ENCODE assay signal across 8 cellular contexts in genomic region chr1:28087614-28088167, GRCh38. TPM values are rescaled to one million over a fixed set of nuclear protein-coding genes. Genes with fewer than 3 reads are reported as not detected.
DNase-seq lines count a peak whose midpoint lies in the region; ATAC-seq and TF ChIP-seq lines count a peak whose summit lies in the region.

No MANE protein-coding gene starts in this region.

- H3K27ac ChIP-seq in esophagus (ENCODE audit: low read depth in 2 of 2, low read length in 1 of 2), result peak overlapping the region; percentile 94 to 96

- peaks cover 0 to 5% of the 10 kb centered on the region in 2 donors for H3K4me1 ChIP-seq in esophagus (ENCODE audit: control insufficient read depth in 2 of 2, insufficient read depth in 2 of 2, low read length in 1 of 2)

- CTCF ChIA-PET in activated CD8-positive, alpha-beta memory T cell treated with anti-CD3 and anti-CD28 coated beads, Interleukin-2, amount 10 ng/mL, durations not matched to agents 7 days and 5 days (lab: Charles Lee), result interaction anchor here (0.7 to 10.1 kb wide), 15 partner anchors 9 to 240 kb away, joined by 3 to 206 read pairs (median 4); partner anchors contain the start of gene ATP5IF1

- H3K27ac Mint-ChIP-seq in activated CD8-positive, alpha-beta memory T cell treated with anti-CD3 and anti-CD28 coated beads, Interleukin-2, amount 10 ng/mL, durations not matched to agents 7 days and 5 days, result peak overlapping the region; percentile 97
- H3K27ac Mint-ChIP-seq in neural crest cell (ENCODE audit: unreplicated experiment), result peak overlapping the region; percentile 97

- H3K36me3 ChIP-seq in esophagus (ENCODE audit: control insufficient read depth in 2 of 2, insufficient read depth in 2 of 2, low read length in 1 of 2), result no peaks in the 10 kb centered on the region

- H3K36me3 Mint-ChIP-seq in activated CD8-positive, alpha-beta memory T cell treated with anti-CD3 and anti-CD28 coated beads, Interleukin-2, amount 10 ng/mL, durations not matched to agents 7 days and 5 days, result no peaks in the 10 kb centered on the region
- no peaks in the 10 kb centered on the region for H3K36me3 Mint-ChIP-seq in neural crest cell (ENCODE audit: low read depth)

- no peaks in the 10 kb centered on the region for H3K9me3 ChIP-seq in esophagus (ENCODE audit: control insufficient read depth in 2 of 2, insufficient read depth in 1 of 2, low read depth in 1 of 2, low read length in 1 of 2)

- TF ChIP-seq CTCF in WI38 (IDR thresholded peaks at IDR 0.05; ENCODE audit: low read depth, low read length) (0 out of 2 replicates have a peak, but pooled peaks have one; percentile 4), neural crest cell (conservative IDR thresholded peaks at IDR 0.05) (no peak)

- peaks cover 3% of the 10 kb centered on the region for H3K27me3 Mint-ChIP-seq in activated CD8-positive, alpha-beta memory T cell treated with anti-CD3 and anti-CD28 coated beads, Interleukin-2, amount 10 ng/mL, durations not matched to agents 7 days and 5 days
- peaks cover 2% of the 10 kb centered on the region for H3K27me3 Mint-ChIP-seq in neural crest cell (ENCODE audit: low read depth)

- no peaks in the 10 kb centered on the region for H3K9me3 Mint-ChIP-seq in activated CD8-positive, alpha-beta memory T cell treated with anti-CD3 and anti-CD28 coated beads, Interleukin-2, amount 10 ng/mL, durations not matched to agents 7 days and 5 days (ENCODE audit: low read depth)
- H3K9me3 Mint-ChIP-seq in neural crest cell, result no peaks in the 10 kb centered on the region

- peak overlapping the region; percentile 85 for H3K4me3 ChIP-seq in WI38 (ENCODE audit: low read depth, low read length)
- H3K4me3 ChIP-seq in esophagus (ENCODE audit: low read depth in 1 of 2, low read length in 2 of 2), result peak overlapping the region; percentile 79 to 89

- H3K4me1 Mint-ChIP-seq in activated CD8-positive, alpha-beta memory T cell treated with anti-CD3 and anti-CD28 coated beads, Interleukin-2, amount 10 ng/mL, durations not matched to agents 7 days and 5 days, result peaks cover 40% of the 10 kb centered on the region
- peaks cover 11% of the 10 kb centered on the region for H3K4me1 Mint-ChIP-seq in neural crest cell

- H3K27me3 ChIP-seq in esophagus (ENCODE audit: control insufficient read depth in 1 of 2, insufficient read depth in 2 of 2, low read length in 2 of 2), result no peaks in the 10 kb centered on the region

- peak; percentile 63 for DNase-seq in activated CD8-positive, alpha-beta memory T cell treated with anti-CD3 and anti-CD28 coated beads, Interleukin-2, amount 10 ng/mL, durations not matched to agents 7 days and 5 days
- DNase-seq in activated CD8-positive, alpha-beta memory T cell treated with anti-CD3 and anti-CD28 coated beads, Interleukin-2, amount 50 U/mL, for 48 hours, result no peak
- no peak for DNase-seq in neural crest cell (ENCODE audit: low read depth, low spot score)
- no peak for DNase-seq in NCI-H1105 (lab: John Stamatoyannopoulos, UW)

- peak overlapping the region; percentile 97 for H3K4me3 Mint-ChIP-seq in activated CD8-positive, alpha-beta memory T cell treated with anti-CD3 and anti-CD28 coated beads, Interleukin-2, amount 10 ng/mL, durations not matched to agents 7 days and 5 days
- peak overlapping the region; percentile 97 for H3K4me3 Mint-ChIP-seq in neural crest cell

- ATAC-seq in activated CD8-positive, alpha-beta memory T cell treated with anti-CD3 and anti-CD28 coated beads, Interleukin-2, amount 10 ng/mL, durations not matched to agents 7 days and 5 days, result peak; percentile 13
- ATAC-seq in HG03354 (IDR thresholded peaks at IDR 0.05; ENCODE audit: poor library complexity, severe bottlenecking, unreplicated experiment), result peak; percentile 4
- ATAC-seq in activated CD4-positive, CD25-positive, alpha-beta regulatory T cell treated with anti-CD3 and anti-CD28 coated beads, Interleukin-2, amount 50 U/mL, for 24 hours, result no peak

- 3 to 4% methylated on average over 16 of the region's 16 CpGs for WGBS in esophagus, 2 donors

RNA-seq across cellular contexts. Expression of gene EYA3, which starts 0.7 kb away (rescaled TPM):
- total RNA-seq in activated CD8-positive, alpha-beta memory T cell treated with anti-CD3 and anti-CD28 coated beads, Interleukin-2, amount 10 ng/mL, durations not matched to agents 7 days and 5 days, result 10 to 100 TPM; 33.2 to 33.4 TPM
- 1 to 10 TPM; 6.3 to 7.3 TPM for polyA plus RNA-seq in esophagus
- total RNA-seq in neural crest cell, result 35.9 and 39.5 TPM in 2 replicates

Comparison
In these comparisons a context has a peak if more than half of its experiments do, and no peak if none do; other contexts are left out.
1. ATAC-seq: peak in activated CD8-positive, alpha-beta memory T cell treated with anti-CD3 and anti-CD28 coated beads, Interleukin-2, amount 10 ng/mL, durations not matched to agents 7 days and 5 days (single experiment) and HG03354 (single experiment); none in activated CD4-positive, CD25-positive, alpha-beta regulatory T cell treated with anti-CD3 and anti-CD28 coated beads, Interleukin-2, amount 50 U/mL, for 24 hours (0 of 2).